In genomic region chr19:31659897-31660210, GRCh38 we compare ENCODE assay signal across 28 cellular contexts.
"Had no signal": no experiment of that assay in that cellular context is flagged by ENCODE, and none has a peak within 500 bp of the region (broad histone marks: within the 10 kb centered on the region; RNA-seq: fewer than 3 reads in every experiment).

No MANE protein-coding gene starts in this region.

- H3K4me1 ChIP-seq: colonic mucosa, neural progenitor cell, parathyroid adenoma, psoas muscle, sigmoid colon, suprapubic skin, tibial artery had no signal

- H3K9ac ChIP-seq: neural progenitor cell, parathyroid adenoma had no signal

- H3K27ac ChIP-seq: cardiac muscle cell, colonic mucosa, neural progenitor cell, parathyroid adenoma, psoas muscle, sigmoid colon, suprapubic skin, tibial artery had no signal

- H3K27ac Mint-ChIP-seq: activated B cell treated with CpG ODN at 0.5 μM for 24 hours; activated CD4-positive, alpha-beta T cell treated with anti-CD3 and anti-CD28 coated beads for 36 hours; activated naive CD4-positive, alpha-beta T cell treated with anti-CD3 and anti-CD28 coated beads, Interleukin-2, amount 50 U/mL, for 72 hours; activated T-cell treated with anti-CD3 and anti-CD28 coated beads, Interleukin-2, amount 50 U/mL, for 72 hours; brain; natural killer cell; neural progenitor cell; T-helper 2 cell treated with Interferon-gamma antibody and Interleukin-4, amounts not matched to agents 5 μg/mL and 100 μg/mL, for 36 hours had no signal

- H3K4me3 Mint-ChIP-seq: activated B cell treated with CpG ODN at 0.5 μM for 24 hours; activated CD4-positive, alpha-beta T cell treated with anti-CD3 and anti-CD28 coated beads for 36 hours; activated T-cell treated with anti-CD3 and anti-CD28 coated beads, Interleukin-2, amount 50 U/mL, for 72 hours; brain; natural killer cell; neural progenitor cell; T-helper 2 cell treated with Interferon-gamma antibody and Interleukin-4, amounts not matched to agents 5 μg/mL and 100 μg/mL, for 36 hours had no signal

- H3K79me2 ChIP-seq: parathyroid adenoma had no signal

- H3K27me3 ChIP-seq: colonic mucosa, neural progenitor cell, sigmoid colon, suprapubic skin, tibial artery had no signal

- H3K36me3 ChIP-seq: cardiac muscle cell, colonic mucosa, neural progenitor cell, sigmoid colon, suprapubic skin, tibial artery had no signal

- H3K4me3 ChIP-seq: cardiac muscle cell, colonic mucosa, neural progenitor cell, psoas muscle, sigmoid colon, suprapubic skin, tibial artery had no signal

- H3K9me3 ChIP-seq: colonic mucosa, psoas muscle, sigmoid colon, suprapubic skin, tibial artery had no signal

- H3K27me3 Mint-ChIP-seq: activated B cell treated with CpG ODN at 0.5 μM for 24 hours had no signal

- H3K9me3 Mint-ChIP-seq: natural killer cell, neural progenitor cell had no signal

- H3K4me1 Mint-ChIP-seq: activated B cell treated with CpG ODN at 0.5 μM for 24 hours; activated CD4-positive, alpha-beta T cell treated with anti-CD3 and anti-CD28 coated beads for 36 hours; brain; natural killer cell; neural progenitor cell had no signal

- H3K36me3 Mint-ChIP-seq: activated naive CD4-positive, alpha-beta T cell treated with anti-CD3 and anti-CD28 coated beads, Interleukin-2, amount 50 U/mL, for 72 hours; brain; natural killer cell; neural progenitor cell had no signal

- H2AFZ ChIP-seq: neural progenitor cell, parathyroid adenoma had no signal

- DNase-seq: activated B cell treated with CpG ODN at 0.5 μM for 24 hours; activated CD4-positive, alpha-beta T cell treated with anti-CD3 and anti-CD28 coated beads for 36 hours; activated naive CD4-positive, alpha-beta T cell; activated T-cell treated with anti-CD3 and anti-CD28 coated beads for 4 hours; activated T-cell treated with anti-CD3 and anti-CD28 coated beads, Interleukin-2, amount 50 U/mL, for 72 hours; anterior cingulate cortex; cerebellar nuclear complex; colonic mucosa; effector CD8-positive, alpha-beta T cell; hippocampal formation; left cardiac atrium; left ventricle myocardium superior; midbrain; natural killer cell; occipital lobe; psoas muscle; sigmoid colon; stimulated activated CD4-positive, alpha-beta T cell treated with anti-CD3 and anti-CD28 coated beads, Interleukin-15, amount 100 ng/mL, for 24 hours; stimulated activated naive CD4-positive, alpha-beta T cell; T-helper 1 cell; tibial artery had no signal

- H3K4me2 ChIP-seq: neural progenitor cell had no signal
